8 cellular contexts compared by ENCODE assay signal in the genomic region with DNA sequence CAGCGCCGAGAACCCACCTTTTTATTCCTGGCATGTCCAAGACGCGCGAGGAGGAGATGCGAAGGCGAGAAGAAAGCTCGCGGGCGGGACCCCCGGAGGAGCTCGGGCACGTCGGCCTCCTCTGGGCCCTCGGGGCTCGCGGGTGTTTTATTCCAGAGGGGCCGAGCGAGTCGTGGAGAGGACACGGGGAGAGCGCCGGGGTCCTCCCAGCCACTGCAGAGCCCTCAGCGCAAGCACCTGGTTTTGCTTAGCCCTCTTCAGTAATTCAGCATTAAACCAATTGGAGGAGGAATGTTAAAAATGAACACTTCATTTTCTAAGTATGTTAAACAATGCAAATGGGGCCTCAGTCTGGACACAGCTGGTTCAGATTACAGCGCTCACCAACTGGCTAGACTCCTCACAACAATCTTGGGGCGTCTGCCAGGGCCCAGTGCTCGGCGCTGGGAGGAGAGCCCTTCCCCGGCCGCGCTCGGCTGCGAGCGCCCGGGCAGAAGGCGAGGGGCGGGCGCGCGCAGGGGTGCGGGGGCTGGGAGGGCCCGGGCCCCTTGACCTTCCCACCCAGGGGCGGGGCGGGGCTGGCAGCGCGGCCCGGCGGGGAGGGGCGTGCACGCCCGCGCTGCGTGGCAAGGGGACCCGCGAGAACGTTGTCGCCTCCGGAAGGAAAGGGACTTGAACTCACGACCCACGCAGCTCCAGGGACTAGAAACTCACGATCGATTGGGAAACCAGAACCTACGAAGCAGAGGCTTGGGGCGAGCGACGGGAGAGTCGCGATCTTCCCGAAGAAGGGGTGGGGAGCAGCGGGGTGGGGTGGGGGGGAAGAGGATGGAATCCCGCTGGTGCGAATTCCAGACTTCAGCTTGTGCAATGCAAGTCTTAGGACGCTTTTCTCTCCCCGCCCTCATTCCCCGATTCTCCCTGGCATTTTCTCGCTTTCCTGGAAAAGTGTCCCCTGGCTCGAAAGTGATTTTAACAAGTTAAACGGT. TPM values are rescaled to one million over a fixed set of nuclear protein-coding genes. Genes with fewer than 3 reads are reported as not detected.
DNase-seq lines count a peak whose midpoint lies in the region; ATAC-seq and TF ChIP-seq lines count a peak whose summit lies in the region.

A gene with protein sequence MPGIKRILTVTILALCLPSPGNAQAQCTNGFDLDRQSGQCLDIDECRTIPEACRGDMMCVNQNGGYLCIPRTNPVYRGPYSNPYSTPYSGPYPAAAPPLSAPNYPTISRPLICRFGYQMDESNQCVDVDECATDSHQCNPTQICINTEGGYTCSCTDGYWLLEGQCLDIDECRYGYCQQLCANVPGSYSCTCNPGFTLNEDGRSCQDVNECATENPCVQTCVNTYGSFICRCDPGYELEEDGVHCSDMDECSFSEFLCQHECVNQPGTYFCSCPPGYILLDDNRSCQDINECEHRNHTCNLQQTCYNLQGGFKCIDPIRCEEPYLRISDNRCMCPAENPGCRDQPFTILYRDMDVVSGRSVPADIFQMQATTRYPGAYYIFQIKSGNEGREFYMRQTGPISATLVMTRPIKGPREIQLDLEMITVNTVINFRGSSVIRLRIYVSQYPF (minus strand): TSS at position 499 of the 989 bp plus-strand sequence. CDS start 465 bp downstream, at position 34.

- CTCF ChIA-PET in AG04450 (lab: Charles Lee) = interaction anchor here (1.6 to 3.3 kb wide), 2 partner anchors 49 to 159 kb away, joined by 4 to 51 read pairs; a partner anchor contains a TSS

- POLR2A ChIA-PET in AG04450 (lab: Yijun Ruan, JAX) = interaction anchor here (0.5 to 3.7 kb wide), 10 partner anchors 13 to 174 kb away, joined by 3 to 22 read pairs (median 5); a partner anchor contains a TSS

- no peaks in the 10 kb centered on the region for H3K27me3 ChIP-seq in AG04450 (ENCODE audit: control insufficient read depth, insufficient read depth, low read length)

- H3K27me3 Mint-ChIP-seq in IgD-negative memory B cell = peaks cover 36% of the 10 kb centered on the region
- H3K27me3 Mint-ChIP-seq in activated T-cell treated with anti-CD3 and anti-CD28 coated beads, Interleukin-2, amount 50 U/mL, for 4 hours (ENCODE audit: low read depth) = peaks cover 40% of the 10 kb centered on the region

- H3K36me3 Mint-ChIP-seq in IgD-negative memory B cell = no peaks in the 10 kb centered on the region
- H3K36me3 Mint-ChIP-seq in activated T-cell treated with anti-CD3 and anti-CD28 coated beads, Interleukin-2, amount 50 U/mL, for 4 hours (ENCODE audit: insufficient read depth) = no peaks in the 10 kb centered on the region

- H3K27ac ChIP-seq in AG04450 (ENCODE audit: low read depth, low read length) = peak within 1 kb of the TSS; percentile 80

- ATAC-seq in activated T-cell treated with anti-CD3 and anti-CD28 coated beads, Interleukin-2, amount 50 U/mL, for 4 hours = peak; percentile 80 to 85
- ATAC-seq in GM18870 (IDR thresholded peaks at IDR 0.05; ENCODE audit: unreplicated experiment) (no peak), GM19328 (IDR thresholded peaks at IDR 0.05; ENCODE audit: unreplicated experiment) (no peak)

- peak; percentile 74 for DNase-seq in AG04450 (ENCODE audit: low read depth, low spot score)
- peak; percentile 17 for DNase-seq in activated T-cell treated with anti-CD3 and anti-CD28 coated beads, Interleukin-2, amount 50 U/mL, for 4 hours
- peak; percentile 93 for DNase-seq in fibroblast of mammary gland (ENCODE audit: low read depth)
- peak; percentile 68 for DNase-seq in myocyte (ENCODE audit: low read depth)
- DNase-seq in stromal cell of bone marrow (ENCODE audit: low read depth) = peak; percentile 65

- H3K27ac Mint-ChIP-seq in IgD-negative memory B cell = no peak within 1 kb of the TSS

- H3K4me3 ChIP-seq in AG04450 (ENCODE audit: low read depth, low read length) (peak within 1 kb of the TSS; percentile 78), fibroblast of mammary gland (ENCODE audit: control insufficient read depth, low read depth, low read length) (peak within 1 kb of the TSS; percentile 96)

- TF ChIP-seq CTCF in AG04450 (IDR thresholded peaks at IDR 0.05; ENCODE audit: low read depth, low read length) = no peak
- TF ChIP-seq CTCF in fibroblast of mammary gland (conservative IDR thresholded peaks at IDR 0.05; ENCODE audit: control insufficient read depth, insufficient read depth, low read depth, low read length) = no peak

- H3K4me1 Mint-ChIP-seq in IgD-negative memory B cell = peaks cover 5 to 18% (median 10%) of the 10 kb centered on the region in 3 donors
- H3K4me1 Mint-ChIP-seq in activated T-cell treated with anti-CD3 and anti-CD28 coated beads, Interleukin-2, amount 50 U/mL, for 4 hours (ENCODE audit: low read depth) = peaks cover 9% of the 10 kb centered on the region

- H3K9me3 ChIP-seq in AG04450 (ENCODE audit: control insufficient read depth, insufficient read depth, low read length) = no peaks in the 10 kb centered on the region

- peak within 1 kb of the TSS; percentile 8 to 91 (median 78) for H3K4me3 Mint-ChIP-seq in IgD-negative memory B cell
- peak within 1 kb of the TSS; percentile 84 for H3K4me3 Mint-ChIP-seq in activated T-cell treated with anti-CD3 and anti-CD28 coated beads, Interleukin-2, amount 50 U/mL, for 4 hours

- no peaks in the 10 kb centered on the region for H3K9me3 Mint-ChIP-seq in IgD-negative memory B cell
- no peaks in the 10 kb centered on the region for H3K9me3 Mint-ChIP-seq in activated T-cell treated with anti-CD3 and anti-CD28 coated beads, Interleukin-2, amount 50 U/mL, for 4 hours

RNA-seq across cellular contexts. Expression of the gene that starts here (rescaled TPM):
- polyA plus RNA-seq in AG04450 (2011; rRNA removed) (116 and 176 TPM in 2 replicates), IgD-negative memory B cell (4.2 TPM)
- polyA minus RNA-seq in AG04450 (2011; rRNA and poly(A)+ RNA removed) = 53.3 and 54.4 TPM in 2 replicates
- under 1 TPM; 0.37 to 0.83 (median 0.60) TPM for total RNA-seq in activated T-cell treated with anti-CD3 and anti-CD28 coated beads, Interleukin-2, amount 50 U/mL, for 4 hours
- total RNA-seq in myocyte = 4.9 and 7.3 TPM in 2 replicates
- 31.8 TPM for polyA plus RNA-seq in myocyte (2012)

Comparison
In these comparisons a context has a peak if more than half of its experiments do, and no peak if none do; other contexts are left out.
1. RNA of the gene that starts here (polyA plus RNA-seq): 116 to 176 TPM in AG04450; 4.2 TPM in IgD-negative memory B cell (single experiment); every median in the first group is over 10 times any median in the second.
2. Peak in DNase-seq and ATAC-seq in activated T-cell treated with anti-CD3 and anti-CD28 coated beads, Interleukin-2, amount 50 U/mL, for 4 hours; RNA of the gene not detected or under 1 TPM.
3. DNase-seq: peak in every context shown above with its lines; median percentile 93 in fibroblast of mammary gland; 74 in AG04450; 68 in myocyte; 65 in stromal cell of bone marrow; 17 in activated T-cell treated with anti-CD3 and anti-CD28 coated beads, Interleukin-2, amount 50 U/mL, for 4 hours.